8 cellular contexts compared by ENCODE assay signal in genomic region chr12:10364839-10365681, GRCh38. TPM values are rescaled to one million over a fixed set of nuclear protein-coding genes. Genes with fewer than 3 reads are reported as not detected.
A peak's percentile ranks its signal among the peaks of the same experiment; 100 is the strongest.
DNase-seq lines count a peak whose midpoint lies in the region; FAIRE-seq and TF ChIP-seq lines count a peak whose summit lies in the region.

No MANE protein-coding gene starts in this region.

- FAIRE-seq in H54 (lab: Jason Lieb, UNC): peak; percentile 71

- DNase-seq in H54 (ENCODE audit: insufficient read length, low spot score) (no peak), LHCN-M2 (ENCODE audit: low read depth) (peak; percentile 90), SK-N-DZ (ENCODE audit: low spot score) (peak; percentile 28), amniotic epithelial cell (ENCODE audit: low read depth) (peak; percentile 87), left ventricle myocardium inferior (peak; percentile 28), prostate gland (ENCODE audit: low spot score) (peak; percentile 72), SHP77 (lab: John Stamatoyannopoulos, UW) (no peak)

- H3K4me1 ChIP-seq in ES-I3 (ENCODE audit: insufficient read depth, low read length) (peaks cover 37% of the 10 kb centered on the region), left ventricle myocardium inferior (peaks cover 45% of the 10 kb centered on the region), prostate gland (replicated peaks) (peaks cover 15% of the 10 kb centered on the region)

- TF ChIP-seq POLR2A in H54 (IDR thresholded peaks at IDR 0.05; ENCODE audit: low read depth, low read length): no peak
- TF ChIP-seq POLR2A in prostate gland (IDR thresholded peaks at IDR 0.05): no peak

- peak overlapping the region; percentile 91 for H3K9ac ChIP-seq in ES-I3 (ENCODE audit: low read depth, low read length)

- no peaks in the 10 kb centered on the region for H3K27me3 ChIP-seq in left ventricle myocardium inferior (ENCODE audit: low read depth)
- H3K27me3 ChIP-seq in prostate gland (replicated peaks; ENCODE audit: insufficient read depth): no peaks in the 10 kb centered on the region

- intact Hi-C loops in left ventricle myocardium inferior (cut with micrococcal nuclease) (no loop called here), prostate gland (cut with DNase I) (loop anchor here (5.0 to 10.0 kb wide), 3 partner anchors 150 to 357 kb away; partner anchors contain the start of genes GABARAPL1, MAGOHB and YBX3)

- H3K4me3 ChIP-seq in left ventricle myocardium inferior (peak overlapping the region; percentile 75), prostate gland (peak overlapping the region; percentile 54 to 57)

- TF ChIP-seq CTCF in left ventricle myocardium inferior (IDR thresholded peaks at IDR 0.05; ENCODE audit: borderline replicate concordance) (no peak), prostate gland (IDR thresholded peaks at IDR 0.05) (no peak)

- H3K36me3 ChIP-seq in ES-I3 (ENCODE audit: insufficient read depth, low read length) (no peaks in the 10 kb centered on the region), left ventricle myocardium inferior (no peaks in the 10 kb centered on the region), prostate gland (no peaks in the 10 kb centered on the region)

- H3K9me3 ChIP-seq in ES-I3 (ENCODE audit: control insufficient read depth, insufficient read depth, low read length): no peaks in the 10 kb centered on the region
- no peaks in the 10 kb centered on the region for H3K9me3 ChIP-seq in left ventricle myocardium inferior (replicated peaks)
- no peaks in the 10 kb centered on the region for H3K9me3 ChIP-seq in prostate gland

- under 1% methylated on average over 16 of the region's 16 CpGs for WGBS in prostate gland

- H3K27ac ChIP-seq in left ventricle myocardium inferior (replicated peaks) (peak overlapping the region; percentile 96), prostate gland (peak overlapping the region; percentile 99 to 100)

RNA-seq across cellular contexts. Expression of gene KLRK1, which starts 24.8 kb away (rescaled TPM):
- 0.26 and 0.40 TPM in 2 replicates for total RNA-seq in LHCN-M2 (2014; rRNA removed)
- polyA plus RNA-seq in LHCN-M2 (2012): 0.05 TPM
- 0.24 and 0.27 TPM in 2 replicates for polyA plus RNA-seq in SK-N-DZ (2014; cell fraction: cytosol; rRNA removed)
- polyA plus RNA-seq in SK-N-DZ (2014; cell fraction: nucleus; rRNA removed): 2.6 and 5.3 TPM in 2 replicates
- total RNA-seq in left ventricle myocardium inferior: 0.36 TPM
- 1 to 10 TPM in 1 of 2 donors, under 1 TPM in 1; 0.59 to 2.8 TPM for total RNA-seq in prostate gland

RNA-seq across cellular contexts. Expression of gene KLRC4, which starts 44.5 kb away (rescaled TPM):
- total RNA-seq in LHCN-M2 (2014; rRNA removed): not detected in 2 replicates
- polyA plus RNA-seq in LHCN-M2 (2012): not detected
- polyA plus RNA-seq in SK-N-DZ (2014; cell fraction: cytosol; rRNA removed): not detected in 2 replicates
- polyA plus RNA-seq in SK-N-DZ (2014; cell fraction: nucleus; rRNA removed): 1.1 TPM in 1 of 2 replicates, not detected in the other
- total RNA-seq in left ventricle myocardium inferior: not detected
- total RNA-seq in prostate gland: under 1 TPM in 1 of 2 donors, not detected in 1; 0.96 TPM

RNA-seq across cellular contexts. Expression of gene KLRC3, which starts 55.3 kb away (rescaled TPM):
- 0.63 TPM in 1 of 2 replicates, not detected in the other for total RNA-seq in LHCN-M2 (2014; rRNA removed)
- not detected for polyA plus RNA-seq in LHCN-M2 (2012)
- polyA plus RNA-seq in SK-N-DZ (2014; cell fraction: cytosol; rRNA removed): not detected in 2 replicates
- not detected in 2 replicates for polyA plus RNA-seq in SK-N-DZ (2014; cell fraction: nucleus; rRNA removed)
- total RNA-seq in left ventricle myocardium inferior: not detected
- total RNA-seq in prostate gland: not detected

RNA-seq across cellular contexts. Expression of gene KLRD1, which starts 57.4 kb away (rescaled TPM):
- total RNA-seq in LHCN-M2 (2014; rRNA removed) (not detected in 2 replicates), left ventricle myocardium inferior (1.4 TPM), prostate gland (under 1 TPM; 0.32 to 0.40 TPM)
- polyA plus RNA-seq in LHCN-M2 (2012): not detected
- 0.09 and 0.27 TPM in 2 replicates for polyA plus RNA-seq in SK-N-DZ (2014; cell fraction: cytosol; rRNA removed)
- not detected in 2 replicates for polyA plus RNA-seq in SK-N-DZ (2014; cell fraction: nucleus; rRNA removed)

Comparison
In these comparisons a context has a peak if more than half of its experiments do, and no peak if none do; other contexts are left out.
1. DNase-seq: peak in LHCN-M2 (single experiment), SK-N-DZ (single experiment), amniotic epithelial cell (single experiment), left ventricle myocardium inferior (single experiment) and prostate gland (single experiment); none in H54 (single experiment) and SHP77 (0 of 2).